Comparison of ENCODE assay signal across 18 cellular contexts in genomic region chr12:104329697-104330096, GRCh38. TPM values are rescaled to one million over a fixed set of nuclear protein-coding genes. Genes with fewer than 3 reads are reported as not detected.
DNase-seq lines count a peak whose midpoint lies in the region; ATAC-seq and TF ChIP-seq lines count a peak whose summit lies in the region.
"Had no signal": no experiment of that assay in that cellular context is flagged by ENCODE, and none has a peak within 500 bp of the region (broad histone marks: within the 10 kb centered on the region; RNA-seq: fewer than 3 reads in every experiment).

No MANE protein-coding gene starts in this region.

- no peaks in the 10 kb centered on the region for H3K4me1 Mint-ChIP-seq in activated CD4-positive, alpha-beta memory T cell treated with anti-CD3 and anti-CD28 coated beads, Interleukin-2, amount 10 ng/mL, durations not matched to agents 7 days and 5 days
- H3K4me1 Mint-ChIP-seq in activated CD4-positive, alpha-beta memory T cell treated with anti-CD3 and anti-CD28 coated beads for 36 hours (ENCODE audit: low read depth) = no peaks in the 10 kb centered on the region
- H3K4me1 Mint-ChIP-seq in HFFc6 (ENCODE audit: low read depth) = peaks cover 19% of the 10 kb centered on the region
- no peaks in the 10 kb centered on the region for H3K4me1 Mint-ChIP-seq in activated naive CD8-positive, alpha-beta T cell treated with anti-CD3 and anti-CD28 coated beads for 36 hours

- no peak overlapping the region for H3K4me3 Mint-ChIP-seq in activated CD4-positive, alpha-beta memory T cell treated with anti-CD3 and anti-CD28 coated beads, Interleukin-2, amount 10 ng/mL, durations not matched to agents 7 days and 5 days
- H3K4me3 Mint-ChIP-seq in activated CD4-positive, alpha-beta memory T cell treated with anti-CD3 and anti-CD28 coated beads for 36 hours = no peak overlapping the region
- no peak overlapping the region; the same call in 1 of the 2 replicates for H3K4me3 Mint-ChIP-seq in HFFc6
- H3K4me3 Mint-ChIP-seq in activated naive CD8-positive, alpha-beta T cell treated with anti-CD3 and anti-CD28 coated beads for 36 hours = no peak overlapping the region

- peak; percentile 65 for ATAC-seq in sciatic nerve
- ATAC-seq in HG03354 (IDR thresholded peaks at IDR 0.05; ENCODE audit: poor library complexity, severe bottlenecking, unreplicated experiment) = no peak

- CTCF ChIA-PET in activated CD4-positive, alpha-beta memory T cell treated with anti-CD3 and anti-CD28 coated beads, Interleukin-2, amount 10 ng/mL, durations not matched to agents 7 days and 5 days (lab: Charles Lee) = no interaction called here
- CTCF ChIA-PET in activated CD4-positive, alpha-beta memory T cell treated with anti-CD3 and anti-CD28 coated beads for 36 hours (lab: Charles Lee) = no interaction called here

- peaks cover 46% of the 10 kb centered on the region for H3K36me3 Mint-ChIP-seq in activated CD4-positive, alpha-beta memory T cell treated with anti-CD3 and anti-CD28 coated beads, Interleukin-2, amount 10 ng/mL, durations not matched to agents 7 days and 5 days (ENCODE audit: low read depth)
- peaks cover 41% of the 10 kb centered on the region for H3K36me3 Mint-ChIP-seq in activated CD4-positive, alpha-beta memory T cell treated with anti-CD3 and anti-CD28 coated beads for 36 hours
- peaks cover 53% of the 10 kb centered on the region for H3K36me3 Mint-ChIP-seq in HFFc6 (ENCODE audit: low read depth)
- H3K36me3 Mint-ChIP-seq in activated naive CD8-positive, alpha-beta T cell treated with anti-CD3 and anti-CD28 coated beads for 36 hours = peaks cover 25% of the 10 kb centered on the region

- DNase-seq in activated CD4-positive, alpha-beta memory T cell treated with anti-CD3 and anti-CD28 coated beads, Interleukin-2, amount 10 ng/mL, durations not matched to agents 7 days and 5 days = no peak
- DNase-seq in activated CD4-positive, alpha-beta memory T cell treated with anti-CD3 and anti-CD28 coated beads for 36 hours = no peak
- DNase-seq in HFFc6 = no peak
- peak; percentile 29 for DNase-seq in cerebellar cortex (ENCODE audit: low spot score)
- no peak for DNase-seq in sciatic nerve (ENCODE audit: low spot score)
- no peak for DNase-seq in activated naive CD8-positive, alpha-beta T cell treated with anti-CD3 and anti-CD28 coated beads for 36 hours
- no peak for DNase-seq in GM03348 (ENCODE audit: low spot score)
- DNase-seq: C1 segment of cervical spinal cord, GF-D8, HCEC 1CT, KG1, NCI-H1092, NCI-H146, NCI-H2081 treated with DMSO at 0.1 percent for 48 hours, NCI-H226, NCI-H524 treated with DMSO at 0.1 percent for 48 hours, SHP77 had no signal

- peak overlapping the region; percentile 33 for H3K27ac Mint-ChIP-seq in activated CD4-positive, alpha-beta memory T cell treated with anti-CD3 and anti-CD28 coated beads, Interleukin-2, amount 10 ng/mL, durations not matched to agents 7 days and 5 days
- H3K27ac Mint-ChIP-seq in activated CD4-positive, alpha-beta memory T cell treated with anti-CD3 and anti-CD28 coated beads for 36 hours = no peak overlapping the region
- peak overlapping the region; percentile 42; the same call in 1 of the 2 replicates for H3K27ac Mint-ChIP-seq in HFFc6
- no peak overlapping the region for H3K27ac Mint-ChIP-seq in activated naive CD8-positive, alpha-beta T cell treated with anti-CD3 and anti-CD28 coated beads for 36 hours

- POLR2A ChIA-PET in activated CD4-positive, alpha-beta memory T cell treated with anti-CD3 and anti-CD28 coated beads, Interleukin-2, amount 10 ng/mL, durations not matched to agents 7 days and 5 days (lab: Charles Lee) = no interaction called here
- POLR2A ChIA-PET in activated CD4-positive, alpha-beta memory T cell treated with anti-CD3 and anti-CD28 coated beads for 36 hours (lab: Charles Lee) = no interaction called here

- H3K27me3 Mint-ChIP-seq in activated CD4-positive, alpha-beta memory T cell treated with anti-CD3 and anti-CD28 coated beads, Interleukin-2, amount 10 ng/mL, durations not matched to agents 7 days and 5 days = no peaks in the 10 kb centered on the region
- H3K27me3 Mint-ChIP-seq in activated CD4-positive, alpha-beta memory T cell treated with anti-CD3 and anti-CD28 coated beads for 36 hours = no peaks in the 10 kb centered on the region
- H3K27me3 Mint-ChIP-seq in HFFc6 (ENCODE audit: insufficient read depth) = peaks cover 45% of the 10 kb centered on the region
- no peaks in the 10 kb centered on the region for H3K27me3 Mint-ChIP-seq in activated naive CD8-positive, alpha-beta T cell treated with anti-CD3 and anti-CD28 coated beads for 36 hours

- H3K9me3 Mint-ChIP-seq in activated CD4-positive, alpha-beta memory T cell treated with anti-CD3 and anti-CD28 coated beads, Interleukin-2, amount 10 ng/mL, durations not matched to agents 7 days and 5 days = no peaks in the 10 kb centered on the region
- no peaks in the 10 kb centered on the region for H3K9me3 Mint-ChIP-seq in activated CD4-positive, alpha-beta memory T cell treated with anti-CD3 and anti-CD28 coated beads for 36 hours
- no peaks in the 10 kb centered on the region; the same call in 1 of the 2 replicates for H3K9me3 Mint-ChIP-seq in HFFc6
- H3K9me3 Mint-ChIP-seq in activated naive CD8-positive, alpha-beta T cell treated with anti-CD3 and anti-CD28 coated beads for 36 hours = no peaks in the 10 kb centered on the region

- intact Hi-C loops in activated CD4-positive, alpha-beta memory T cell treated with anti-CD3 and anti-CD28 coated beads for 36 hours (cut with micrococcal nuclease) = no loop called here
- intact Hi-C loops in sciatic nerve (cut with DNase I) = no loop called here

- TF ChIP-seq CTCF in HFFc6 (IDR thresholded peaks at IDR 0.05) = no peak

RNA-seq across cellular contexts. Expression of gene EID3, which starts 26.2 kb away (rescaled TPM):
- 1 to 10 TPM; 3.4 to 4.2 TPM for total RNA-seq in activated CD4-positive, alpha-beta memory T cell treated with anti-CD3 and anti-CD28 coated beads, Interleukin-2, amount 10 ng/mL, durations not matched to agents 7 days and 5 days
- total RNA-seq in activated CD4-positive, alpha-beta memory T cell treated with anti-CD3 and anti-CD28 coated beads for 36 hours = 1 to 10 TPM; 4.7 TPM
- 1 to 10 TPM; 2.2 to 4.4 (median 4.1) TPM for total RNA-seq in HFFc6 (2021; fragmentation: NEBNext Ultra II Directional; extraction: Animal tissue kit (Norgen Biotek cat#: 25700))
- total RNA-seq in sciatic nerve = 8.5 TPM
- total RNA-seq in activated naive CD8-positive, alpha-beta T cell treated with anti-CD3 and anti-CD28 coated beads for 36 hours = 1 to 10 TPM; 5.7 to 6.4 TPM

Comparison
In these comparisons a context has a peak if more than half of its experiments do, and no peak if none do; other contexts are left out.
1. H3K27ac Mint-ChIP-seq: peak in activated CD4-positive, alpha-beta memory T cell treated with anti-CD3 and anti-CD28 coated beads, Interleukin-2, amount 10 ng/mL, durations not matched to agents 7 days and 5 days (single experiment) and HFFc6 (single experiment); none in activated CD4-positive, alpha-beta memory T cell treated with anti-CD3 and anti-CD28 coated beads for 36 hours (single experiment) and activated naive CD8-positive, alpha-beta T cell treated with anti-CD3 and anti-CD28 coated beads for 36 hours (single experiment).